In genomic region chr12:13443498-13443897, GRCh38 we compare ENCODE assay signal across 2 cellular contexts.
TF ChIP-seq lines count a peak whose summit lies in the region.

No MANE protein-coding gene starts in this region.

TF ChIP-seq in liver, 16 proteins besides CTCF, POLR2A, EP300 and RAD21 (continued from another document):
- TF ChIP-seq ZBTB33 (IDR thresholded peaks at IDR 0.05) (no peak), REST (IDR thresholded peaks at IDR 0.05) (no peak), FOXA1 (IDR thresholded peaks at IDR 0.05) (no peak), FOXA2 (IDR thresholded peaks at IDR 0.05) (no peak), RXRA (IDR thresholded peaks at IDR 0.05) (peak; percentile 45 to 53), NR2F2 (IDR thresholded peaks at IDR 0.05) (no peak)

TF ChIP-seq in HepG2, 621 proteins besides CTCF, POLR2A, EP300 and RAD21 (continued from another document):
- TF ChIP-seq AHDC1 (CRISPR knock-in tag; IDR thresholded peaks at IDR 0.05; ENCODE audit: borderline replicate concordance), result no peak
- no peak for TF ChIP-seq MTA1 (CRISPR knock-in tag; IDR thresholded peaks at IDR 0.05; ENCODE audit: borderline replicate concordance)
- no peak for TF ChIP-seq SIX4 (CRISPR knock-in tag; IDR thresholded peaks at IDR 0.05)
- TF ChIP-seq ZBTB14 (CRISPR knock-in tag; IDR thresholded peaks at IDR 0.05), result no peak
- no peak for TF ChIP-seq PRDM4 (CRISPR knock-in tag; IDR thresholded peaks at IDR 0.05; ENCODE audit: borderline replicate concordance)
- no peak for TF ChIP-seq ATF4 (CRISPR knock-in tag; IDR thresholded peaks at IDR 0.05)
- TF ChIP-seq ZNF784 (CRISPR knock-in tag; IDR thresholded peaks at IDR 0.05; ENCODE audit: borderline replicate concordance), result no peak
- no peak for TF ChIP-seq KMT2B (CRISPR knock-in tag; IDR thresholded peaks at IDR 0.05)
